8 cellular contexts compared by ENCODE assay signal in genomic region chr4:1548812-1549637, GRCh38.
DNase-seq lines count a peak whose midpoint lies in the region; ATAC-seq and TF ChIP-seq lines count a peak whose summit lies in the region.
"Not testable (repeated sequence)": the region's sequence is repeated elsewhere in the genome, so short reads cannot be mapped to it uniquely, and the experiment has no call there.

No MANE protein-coding gene starts in this region.

- peak overlapping the region; percentile 77 for H3K4me2 ChIP-seq in PC-3 (ENCODE audit: low read length)

- intact Hi-C loops in PC-3 (cut with micrococcal nuclease); psoas muscle (cut with DNase I): not testable (repeated sequence)

- not testable (repeated sequence) for H3K36me3 ChIP-seq in PC-3 (ENCODE audit: low read depth, low read length); psoas muscle (ENCODE audit: insufficient read depth in 1 of 2, low read depth in 1 of 2)

- CTCF ChIA-PET in PC-3 (lab: Charles Lee): not testable (repeated sequence)

- H3K9me2 ChIP-seq in PC-3 (replicated peaks; ENCODE audit: low read length): not testable (repeated sequence)

- not testable (repeated sequence) for H3K9ac ChIP-seq in PC-3 (ENCODE audit: low read length)

- not testable (repeated sequence) for H3K79me2 ChIP-seq in PC-3 (ENCODE audit: low read length)

- TF ChIP-seq CTCF in PC-3 (conservative IDR thresholded peaks at IDR 0.05; ENCODE audit: low read depth, low read length) (peak; percentile 72), cardiac fibroblast (IDR thresholded peaks at IDR 0.05; ENCODE audit: low read depth, low read length) (peak; percentile 69), psoas muscle (IDR thresholded peaks at IDR 0.05) (peak; percentile 94)

- DNase-seq in COLO668 (lab: John Stamatoyannopoulos, UW; ENCODE audit: unreplicated experiment) (peak; percentile 36), PC-3 (peak; percentile 48), cardiac fibroblast (ENCODE audit: low read depth in 2 of 2) (peak; percentile 40 to 49), iPS-NIHi11 (ENCODE audit: low spot score) (peak; percentile 87), psoas muscle (peak; percentile 52 to 66)
- peak; percentile 29 to 49 (median 30) for DNase-seq in activated CD8-positive, alpha-beta memory T cell treated with anti-CD3 and anti-CD28 coated beads for 48 hours (ENCODE audit: low read depth in 2 of 3, low spot score in 2 of 3)
- DNase-seq in stimulated activated naive CD4-positive, alpha-beta T cell (lab: John Stamatoyannopoulos, UW): peak; percentile 16 to 73 (median 45)

- not testable (repeated sequence) for BruUV-seq in PC-3 (replicated peaks; lab: Mats Ljungman, UMichigan)

- not testable (repeated sequence) for H4K20me1 ChIP-seq in PC-3 (ENCODE audit: low read length)

- H3K4me1 ChIP-seq in PC-3 (ENCODE audit: insufficient read depth, low read length): peaks cover 11% of the 10 kb centered on the region; the same call in 1 of the 2 replicates
- not testable (repeated sequence) for H3K4me1 ChIP-seq in psoas muscle

- H3K27ac ChIP-seq in PC-3 (ENCODE audit: low read length); psoas muscle: not testable (repeated sequence)

- not testable (repeated sequence) for H3K27me3 ChIP-seq in PC-3 (ENCODE audit: low read length)
- peaks cover 0 to 14% (median 12%) of the 10 kb centered on the region in 3 donors for H3K27me3 ChIP-seq in psoas muscle (ENCODE audit: insufficient read depth in 3 of 3, low read length in 2 of 3)

- H3F3A ChIP-seq in PC-3 (ENCODE audit: low read length, unreplicated experiment): not testable (repeated sequence)

- WGBS in psoas muscle, 3 donors: 13 to 15% (median 14%) methylated on average over 32 to 35 of the region's 35 CpGs

- POLR2A ChIA-PET in PC-3 (lab: Charles Lee; ENCODE audit: unreplicated experiment): not testable (repeated sequence)

- H3K4me3 ChIP-seq in PC-3 (ENCODE audit: low read length): peak overlapping the region; percentile 46; the same call in 1 of the 2 replicates
- H3K4me3 ChIP-seq in cardiac fibroblast (replicated peaks in 1 of 2; ENCODE audit: low read depth in 2 of 2, low read length in 2 of 2): not testable (repeated sequence)
- H3K4me3 ChIP-seq in psoas muscle: peak overlapping the region; percentile 57

- ATAC-seq in HG02678 (IDR thresholded peaks at IDR 0.05; ENCODE audit: unreplicated experiment) (peak; percentile 41), PC-3 (peak; percentile 67), psoas muscle (peak; percentile 82 to 92 (median 86))

- peak overlapping the region; percentile 50; the same call in 1 of the 2 replicates for H2AFZ ChIP-seq in PC-3 (ENCODE audit: low read length)

- not testable (repeated sequence) for H3K9me3 ChIP-seq in PC-3 (ENCODE audit: low read length); psoas muscle

Comparison
In these comparisons a context has a peak if more than half of its experiments do, and no peak if none do; other contexts are left out.
1. DNase-seq: peak in every context shown above with its lines; median percentile 87 in iPS-NIHi11; 59 in psoas muscle; 48 in PC-3; 45 in stimulated activated naive CD4-positive, alpha-beta T cell; 44 in cardiac fibroblast; 36 in COLO668; 30 in activated CD8-positive, alpha-beta memory T cell treated with anti-CD3 and anti-CD28 coated beads for 48 hours.